In genomic region chr22:46010951-46011626, GRCh38 we compare ENCODE assay signal across 12 cellular contexts. TPM values are rescaled to one million over a fixed set of nuclear protein-coding genes. Genes with fewer than 3 reads are reported as not detected.
A peak's percentile ranks its signal among the peaks of the same experiment; 100 is the strongest.
DNase-seq lines count a peak whose midpoint lies in the region; ATAC-seq and TF ChIP-seq lines count a peak whose summit lies in the region.
"Had no signal": no experiment of that assay in that cellular context is flagged by ENCODE, and none has a peak within 500 bp of the region (broad histone marks: within the 10 kb centered on the region; RNA-seq: fewer than 3 reads in every experiment).

No MANE protein-coding gene starts in this region.

- ATAC-seq in PC-3: no peak
- no peak for ATAC-seq in lower lobe of right lung
- no peak for ATAC-seq in HG03025 (IDR thresholded peaks at IDR 0.05; ENCODE audit: low FRiP score, unreplicated experiment)
- ATAC-seq in GM19452 (IDR thresholded peaks at IDR 0.05; ENCODE audit: unreplicated experiment): no peak
- ATAC-seq: stimulated activated naive B cell treated with anti-CD40 and anti-IgM and Interleukin-4, amounts not matched to agents 10 μg/mL and 1 μg/mL and 100 μg/mL, for 72 hours had no signal

- H3K79me2 ChIP-seq in PC-3 (ENCODE audit: low read length): peaks cover 41% of the 10 kb centered on the region
- no peaks in the 10 kb centered on the region for H3K79me2 ChIP-seq in smooth muscle cell (ENCODE audit: low read depth)

- no peak overlapping the region for H3K4me2 ChIP-seq in PC-3 (ENCODE audit: low read length)
- no peak overlapping the region for H3K4me2 ChIP-seq in smooth muscle cell

- H3F3A ChIP-seq in PC-3 (ENCODE audit: low read length, unreplicated experiment): no peaks in the 10 kb centered on the region
- no peaks in the 10 kb centered on the region for H3F3A ChIP-seq in smooth muscle cell (ENCODE audit: low read depth)

- H3K36me3 ChIP-seq in PC-3 (ENCODE audit: low read depth, low read length): no peaks in the 10 kb centered on the region
- H3K36me3 ChIP-seq in esophagus (ENCODE audit: control insufficient read depth in 2 of 2, insufficient read depth in 2 of 2, low read length in 1 of 2): no peaks in the 10 kb centered on the region
- H3K36me3 ChIP-seq in lower lobe of right lung: no peaks in the 10 kb centered on the region
- H3K36me3 ChIP-seq in smooth muscle cell (ENCODE audit: low read depth): no peaks in the 10 kb centered on the region

- peak overlapping the region; percentile 23; the same call in 1 of the 2 replicates for H3K9ac ChIP-seq in PC-3 (ENCODE audit: low read length)
- H3K9ac ChIP-seq in smooth muscle cell (ENCODE audit: low read depth): no peak overlapping the region

- TF ChIP-seq CTCF in PC-3 (conservative IDR thresholded peaks at IDR 0.05; ENCODE audit: low read depth, low read length): no peak
- no peak for TF ChIP-seq CTCF in lower lobe of right lung (IDR thresholded peaks at IDR 0.05)
- no peak for TF ChIP-seq CTCF in smooth muscle cell (IDR thresholded peaks at IDR 0.05; ENCODE audit: borderline replicate concordance, insufficient read depth, poor library complexity, severe bottlenecking)

- H3K27me3 ChIP-seq in PC-3 (ENCODE audit: low read length): no peaks in the 10 kb centered on the region
- no peaks in the 10 kb centered on the region for H3K27me3 ChIP-seq in esophagus (ENCODE audit: control insufficient read depth in 1 of 2, insufficient read depth in 2 of 2, low read length in 2 of 2)
- H3K27me3 ChIP-seq in lower lobe of right lung (ENCODE audit: low read depth): no peaks in the 10 kb centered on the region
- H3K27me3 ChIP-seq in smooth muscle cell (ENCODE audit: low read depth): no peaks in the 10 kb centered on the region

- CTCF ChIA-PET in PC-3 (lab: Charles Lee): no interaction called here

- POLR2A ChIA-PET in PC-3 (lab: Charles Lee; ENCODE audit: unreplicated experiment): no interaction called here

- H2AFZ ChIP-seq in PC-3 (ENCODE audit: low read length) (no peak overlapping the region), smooth muscle cell (ENCODE audit: low read depth) (no peak overlapping the region)

- no TSS peak for BruUV-seq in PC-3 (replicated peaks; lab: Mats Ljungman, UMichigan)

- H3K9me3 ChIP-seq in PC-3 (ENCODE audit: low read length): no peaks in the 10 kb centered on the region
- peaks cover 0 to 3% of the 10 kb centered on the region in 2 donors for H3K9me3 ChIP-seq in esophagus (ENCODE audit: control insufficient read depth in 2 of 2, insufficient read depth in 1 of 2, low read depth in 1 of 2, low read length in 1 of 2)
- H3K9me3 ChIP-seq in lower lobe of right lung: peaks cover 7% of the 10 kb centered on the region
- H3K9me3 ChIP-seq in smooth muscle cell (replicated peaks; ENCODE audit: low read depth): no peaks in the 10 kb centered on the region

- intact Hi-C loops in PC-3 (cut with micrococcal nuclease) (loop anchor here (5.0 kb wide), 1 partner anchor 41 kb away; no protein-coding TSS in a partner anchor), lower lobe of right lung (cut with DNase I) (no loop called here)

- no peak for DNase-seq in PC-3
- peak; percentile 35 for DNase-seq in lower lobe of right lung
- DNase-seq in smooth muscle cell (lab: John Stamatoyannopoulos, UW; ENCODE audit: unreplicated experiment): no peak
- DNase-seq in NCI-H2171 (lab: John Stamatoyannopoulos, UW): no peak
- no peak for DNase-seq in HuH-7.5 (ENCODE audit: low spot score)
- DNase-seq: NCI-H1048; stimulated activated naive B cell treated with anti-CD40 and anti-IgM and Interleukin-4, amounts not matched to agents 10 μg/mL and 1 μg/mL and 100 μg/mL, for 72 hours had no signal

- H4K20me1 ChIP-seq in PC-3 (ENCODE audit: low read length) (no peaks in the 10 kb centered on the region), smooth muscle cell (ENCODE audit: low read depth) (no peaks in the 10 kb centered on the region)

- H3K9me2 ChIP-seq in PC-3 (replicated peaks; ENCODE audit: low read length): no peaks in the 10 kb centered on the region

- H3K27ac ChIP-seq in PC-3 (ENCODE audit: low read length) (peak overlapping the region; percentile 84), esophagus (ENCODE audit: low read depth in 2 of 2, low read length in 1 of 2) (peak overlapping the region; percentile 32 to 59), lower lobe of right lung (no peak overlapping the region), smooth muscle cell (ENCODE audit: low read depth) (peak overlapping the region; percentile 71)

- WGBS in esophagus, 2 donors: 78 to 83% methylated on average over 17 to 20 of the region's 20 CpGs
- WGBS in smooth muscle cell (ENCODE audit: low lambda C conversion rate): 96% methylated on average over 20 of the region's 20 CpGs

- H3K4me1 ChIP-seq in PC-3 (ENCODE audit: insufficient read depth, low read length) (peaks cover 67% of the 10 kb centered on the region), esophagus (ENCODE audit: control insufficient read depth in 2 of 2, insufficient read depth in 2 of 2, low read length in 1 of 2) (peaks cover 0 to 48% of the 10 kb centered on the region in 2 donors), lower lobe of right lung (peaks cover 47% of the 10 kb centered on the region), smooth muscle cell (ENCODE audit: low read depth) (peaks cover 22% of the 10 kb centered on the region)

- no peak overlapping the region for H3K4me3 ChIP-seq in PC-3 (ENCODE audit: low read length)
- H3K4me3 ChIP-seq in esophagus (ENCODE audit: low read depth in 1 of 2, low read length in 2 of 2): no peak overlapping the region
- H3K4me3 ChIP-seq in lower lobe of right lung: no peak overlapping the region
- H3K4me3 ChIP-seq in smooth muscle cell: no peak overlapping the region
- H3K4me3 ChIP-seq: lung had no signal

RNA-seq across cellular contexts. Expression of gene WNT7B, which starts 34.1 kb away (rescaled TPM):
- total RNA-seq in PC-3 (2014; rRNA removed) (42.0 and 73.1 TPM in 2 replicates), lower lobe of right lung (6.3 TPM), smooth muscle cell (0.45 and 1.6 TPM in 2 replicates)
- polyA plus RNA-seq in esophagus (1 to 10 TPM; 6.6 to 6.8 TPM), smooth muscle cell (0.69 and 3.2 TPM in 2 replicates)
- total RNA-seq: T-helper 2 cell treated with Interferon-gamma antibody and Interleukin-4, amounts not matched to agents 100 ng/mL and 5 ng/mL, for 36 hours had no signal
